In genomic region chr18:34985963-34986362, GRCh38 we compare ENCODE assay signal across 21 cellular contexts.
"Had no signal": no experiment of that assay in that cellular context is flagged by ENCODE, and none has a peak within 500 bp of the region (broad histone marks: within the 10 kb centered on the region; RNA-seq: fewer than 3 reads in every experiment).

No MANE protein-coding gene starts in this region.

- H3K9me3 Mint-ChIP-seq: activated naive CD4-positive, alpha-beta T cell treated with anti-CD3 and anti-CD28 coated beads, Interleukin-2, amount 50 U/mL, for 24 hours; central memory CD8-positive, alpha-beta T cell; mesothelial cell of epicardium; naive thymus-derived CD8-positive, alpha-beta T cell; neural progenitor cell had no signal

- H3K4me3 ChIP-seq: breast epithelium, esophagus squamous epithelium, gastroesophageal sphincter, neural progenitor cell, sigmoid colon, upper lobe of left lung had no signal

- H3K27ac ChIP-seq: breast epithelium, esophagus squamous epithelium, gastroesophageal sphincter, neural progenitor cell, sigmoid colon, upper lobe of left lung had no signal

- H3K9me3 ChIP-seq: breast epithelium, esophagus squamous epithelium, gastroesophageal sphincter, sigmoid colon, upper lobe of left lung had no signal

- H3K36me3 Mint-ChIP-seq: activated naive CD4-positive, alpha-beta T cell treated with anti-CD3 and anti-CD28 coated beads, Interleukin-2, amount 50 U/mL, for 24 hours; mesothelial cell of epicardium; naive thymus-derived CD8-positive, alpha-beta T cell; neural progenitor cell had no signal

- H3K27ac Mint-ChIP-seq: activated naive CD4-positive, alpha-beta T cell treated with anti-CD3 and anti-CD28 coated beads, Interleukin-2, amount 50 U/mL, for 24 hours; mesothelial cell of epicardium; naive thymus-derived CD8-positive, alpha-beta T cell; neural progenitor cell had no signal

- H3K9ac ChIP-seq: neural progenitor cell had no signal

- H3K4me2 ChIP-seq: neural progenitor cell had no signal

- H3K27me3 ChIP-seq: breast epithelium, gastroesophageal sphincter, sigmoid colon, upper lobe of left lung had no signal

- DNase-seq: activated CD4-positive, alpha-beta T cell treated with anti-CD3 and anti-CD28 coated beads for 1 hour; activated CD4-positive, alpha-beta T cell treated with anti-CD3 and anti-CD28 coated beads, Interleukin-2, amount 50 U/mL, for 4 hours; activated gamma-delta T cell; esophagus squamous epithelium; head of caudate nucleus; hypothalamus; left ventricle myocardium superior; mammary epithelial cell; naive thymus-derived CD8-positive, alpha-beta T cell; retina; sigmoid colon; stimulated activated CD4-positive, alpha-beta T cell treated with anti-CD3 and anti-CD28 coated beads, Interleukin-4, amount 100 ng/mL, for 24 hours; stimulated activated naive CD4-positive, alpha-beta T cell treated with Interleukin-2 at 50 U/mL for 16 hours; T-helper 1 cell; upper lobe of left lung had no signal

- H2AFZ ChIP-seq: neural progenitor cell had no signal

- ATAC-seq: gastroesophageal sphincter; left ventricle myocardium superior; naive thymus-derived CD8-positive, alpha-beta T cell had no signal

- H3K36me3 ChIP-seq: breast epithelium, esophagus squamous epithelium, gastroesophageal sphincter, neural progenitor cell, sigmoid colon, upper lobe of left lung had no signal

- H3K4me1 ChIP-seq: breast epithelium, neural progenitor cell, upper lobe of left lung had no signal
